24 cellular contexts compared by ENCODE assay signal in the genomic region with DNA sequence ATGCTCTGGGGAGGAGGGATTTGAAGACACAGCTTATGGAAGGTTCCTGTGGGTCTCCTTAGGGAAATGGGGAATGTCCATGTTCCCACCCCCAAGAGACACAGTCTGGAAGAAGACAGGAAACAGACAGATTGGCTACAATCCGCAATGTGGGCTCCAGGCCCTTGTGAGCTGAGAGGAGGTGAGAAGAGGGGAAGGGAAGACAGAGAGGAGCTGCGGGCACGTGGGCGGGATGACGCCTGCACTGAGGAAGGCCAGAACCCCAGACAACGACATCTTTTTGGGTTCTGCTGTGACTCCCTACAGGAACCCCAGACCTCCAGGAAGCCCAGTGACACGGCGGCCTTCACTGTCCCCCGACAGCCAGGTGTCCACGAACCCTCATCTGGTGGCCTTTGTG. TPM values are rescaled to one million over a fixed set of nuclear protein-coding genes. Genes with fewer than 3 reads are reported as not detected.
A peak's percentile ranks its signal among the peaks of the same experiment; 100 is the strongest.
DNase-seq lines count a peak whose midpoint lies in the region; ATAC-seq and TF ChIP-seq lines count a peak whose summit lies in the region.
"Had no signal": no experiment of that assay in that cellular context is flagged by ENCODE, and none has a peak within 500 bp of the region (broad histone marks: within the 10 kb centered on the region; RNA-seq: fewer than 3 reads in every experiment).

No MANE protein-coding gene starts in this region.

- ATAC-seq in HG03045 (IDR thresholded peaks at IDR 0.05; ENCODE audit: unreplicated experiment): no peak
- no peak for ATAC-seq in GM21786 (IDR thresholded peaks at IDR 0.05; ENCODE audit: unreplicated experiment)
- ATAC-seq: activated naive CD4-positive, alpha-beta T cell treated with anti-CD3 and anti-CD28 coated beads, Interleukin-2, amount 50 U/mL, for 72 hours had no signal

- H3K4me2 ChIP-seq in BLaER1: peak overlapping the region; percentile 45
- no peak overlapping the region for H3K4me2 ChIP-seq in hepatocyte
- H3K4me2 ChIP-seq in osteoblast (ENCODE audit: insufficient read depth, low read length): no peak overlapping the region

- DNase-seq in H7 (peak; percentile 41), hepatocyte (ENCODE audit: low spot score) (peak; percentile 1), osteoblast (ENCODE audit: insufficient read length, low spot score, missing footprints) (peak; percentile 81), NCI-H1930 (lab: John Stamatoyannopoulos, UW) (no peak)
- DNase-seq in stimulated activated CD4-positive, alpha-beta T cell treated with anti-CD3 and anti-CD28 coated beads, Interleukin-4, amount 100 ng/mL, for 1 hour: no peak
- DNase-seq: activated CD4-positive, alpha-beta T cell treated with anti-CD3 and anti-CD28 coated beads, Interleukin-2, amount 50 U/mL, for 1 hour; activated CD8-positive, alpha-beta memory T cell treated with anti-CD3 and anti-CD28 coated beads, Interleukin-2, amount 50 U/mL, for 4 hours; DMS79 treated with DMSO at 0.1 percent for 48 hours; effector memory CD4-positive, alpha-beta T cell; foreskin fibroblast; NCI-H2171 treated with DMSO at 0.1 percent for 48 hours; NCI-H524; NK-92 treated with Interleukin-12 subunit alpha and Interleukin-12 subunit beta, amount 100 ng/mL, for 24 hours; occipital lobe; SIG-M5; T1000; transverse colon; WERI-Rb-1 had no signal

- H3K79me2 ChIP-seq in hepatocyte (no peaks in the 10 kb centered on the region), osteoblast (ENCODE audit: insufficient read depth, low read length) (no peaks in the 10 kb centered on the region)

- H4K20me1 ChIP-seq in BLaER1 (no peaks in the 10 kb centered on the region), hepatocyte (ENCODE audit: insufficient read depth, poor library complexity, severe bottlenecking) (no peaks in the 10 kb centered on the region), osteoblast (ENCODE audit: insufficient read depth, low read length) (no peaks in the 10 kb centered on the region)

- WGBS in hepatocyte (ENCODE audit: low lambda C conversion rate, missing lambda C conversion rate): 74% methylated on average over 10 of the region's 10 CpGs

- H3K27me3 ChIP-seq in BLaER1 (no peaks in the 10 kb centered on the region), H7 (ENCODE audit: control insufficient read depth, insufficient read depth, low read length) (no peaks in the 10 kb centered on the region), hepatocyte (no peaks in the 10 kb centered on the region), osteoblast (ENCODE audit: insufficient read depth, low read length) (peaks cover 14% of the 10 kb centered on the region)
- H3K27me3 ChIP-seq: heart left ventricle, transverse colon had no signal

- H3K27ac ChIP-seq in BLaER1 (peak overlapping the region; percentile 35; the same call in 1 of the 2 replicates), hepatocyte (no peak overlapping the region), osteoblast (ENCODE audit: low read depth, low read length) (no peak overlapping the region)
- H3K27ac ChIP-seq: heart left ventricle, transverse colon, WERI-Rb-1 had no signal

- peaks cover 67% of the 10 kb centered on the region for H3K4me1 ChIP-seq in BLaER1
- H3K4me1 ChIP-seq in hepatocyte (ENCODE audit: insufficient read depth): peaks cover 3% of the 10 kb centered on the region
- peaks cover 3% of the 10 kb centered on the region for H3K4me1 ChIP-seq in osteoblast (ENCODE audit: insufficient read depth, low read length)

- TF ChIP-seq CTCF in hepatocyte (IDR thresholded peaks at IDR 0.05; ENCODE audit: poor library complexity) (no peak), osteoblast (IDR thresholded peaks at IDR 0.05; ENCODE audit: extremely low read depth, low read depth, low read length) (no peak)

- peaks cover 11% of the 10 kb centered on the region for H3K9me3 ChIP-seq in BLaER1
- H3K9me3 ChIP-seq in hepatocyte (ENCODE audit: low read depth): no peaks in the 10 kb centered on the region
- no peaks in the 10 kb centered on the region for H3K9me3 ChIP-seq in osteoblast (ENCODE audit: low read depth, low read length)
- H3K9me3 ChIP-seq: heart left ventricle, transverse colon had no signal

- H3K4me3 ChIP-seq in BLaER1: no peak overlapping the region
- no peak overlapping the region for H3K4me3 ChIP-seq in H7 (ENCODE audit: insufficient read depth, low read depth, low read length)
- no peak overlapping the region for H3K4me3 ChIP-seq in hepatocyte
- H3K4me3 ChIP-seq in osteoblast (ENCODE audit: insufficient read depth, low read length): no peak overlapping the region
- H3K4me3 ChIP-seq: heart left ventricle, transverse colon had no signal

- H3K36me3 ChIP-seq in BLaER1: no peaks in the 10 kb centered on the region; the same call in 1 of the 2 replicates
- no peaks in the 10 kb centered on the region for H3K36me3 ChIP-seq in H7 (replicated peaks; ENCODE audit: control insufficient read depth, insufficient read depth, low read length)
- no peaks in the 10 kb centered on the region for H3K36me3 ChIP-seq in hepatocyte (replicated peaks; ENCODE audit: insufficient read depth, low read depth)
- no peaks in the 10 kb centered on the region for H3K36me3 ChIP-seq in osteoblast (ENCODE audit: insufficient read depth, low read length)
- H3K36me3 ChIP-seq: heart left ventricle, transverse colon, WERI-Rb-1 had no signal

- H3K9ac ChIP-seq in BLaER1: no peak overlapping the region

- H2AFZ ChIP-seq in hepatocyte (no peak overlapping the region), osteoblast (ENCODE audit: low read length) (no peak overlapping the region)

- H3K9me2 ChIP-seq in hepatocyte (replicated peaks; ENCODE audit: insufficient read depth): no peaks in the 10 kb centered on the region

RNA-seq across cellular contexts. Expression of a gene that starts 29.9 kb away (rescaled TPM):
- 4.9 and 5.7 TPM in 2 replicates for total RNA-seq in H7 (2014; rRNA removed; shearing (Covaris generic))
- total RNA-seq in hepatocyte: 1.4 and 2.0 TPM in 2 replicates
- 9.1 and 10.1 TPM in 2 replicates for polyA plus RNA-seq in hepatocyte
- total RNA-seq in osteoblast: under 0.01 TPM in 1 of 2 replicates, not detected in the other
- polyA plus RNA-seq: BJ had no signal

Comparison
In these comparisons a context has a peak if more than half of its experiments do, and no peak if none do; other contexts are left out.
1. DNase-seq: peak in H7 (single experiment), hepatocyte (single experiment) and osteoblast (single experiment); none in stimulated activated CD4-positive, alpha-beta T cell treated with anti-CD3 and anti-CD28 coated beads, Interleukin-4, amount 100 ng/mL, for 1 hour (single experiment) and NCI-H1930 (0 of 2).